29 cellular contexts compared by ENCODE assay signal in genomic region chr2:208186465-208186864, GRCh38. TPM values are rescaled to one million over a fixed set of nuclear protein-coding genes. Genes with fewer than 3 reads are reported as not detected.
"Had no signal": no experiment of that assay in that cellular context is flagged by ENCODE, and none has a peak within 500 bp of the region (broad histone marks: within the 10 kb centered on the region; RNA-seq: fewer than 3 reads in every experiment).

No MANE protein-coding gene starts in this region.

- H3K4me2 ChIP-seq: KMS-11 had no signal

- H3K27me3 ChIP-seq: ascending aorta, body of pancreas, Peyer's patch had no signal

- DNase-seq: activated CD4-positive, alpha-beta T cell treated with anti-CD3 and anti-CD28 coated beads for 48 hours; activated CD4-positive, alpha-beta T cell treated with anti-CD3 and anti-CD28 coated beads, Interleukin-2, amount 50 U/mL, for 4 hours; activated effector memory CD4-positive, alpha-beta T cell treated with anti-CD3 and anti-CD28 coated beads, Interleukin-2, amount 50 U/mL, for 16 hours; activated naive CD4-positive, alpha-beta T cell treated with Interleukin-2 at 50 U/mL for 16 hours; activated naive CD8-positive, alpha-beta T cell treated with anti-CD3 and anti-CD28 coated beads, Interleukin-2, amount 50 U/mL, for 24 hours; activated T-cell treated with anti-CD3 and anti-CD28 coated beads, Interleukin-2, amount 50 U/mL, for 4 hours; amniotic stem cell; body of pancreas; NCI-H1092 treated with DMSO at 0.1 percent for 48 hours; NCI-H1417 treated with DMSO at 0.1 percent for 48 hours; NCI-H1694; NCI-H2029; NCI-H2107; NCI-H2171 treated with DMSO at 0.1 percent for 48 hours; NCI-H345; NCI-H510A; NCI-H526 treated with DMSO at 0.1 percent for 48 hours; NK-92 treated with Interleukin-12 subunit alpha and Interleukin-12 subunit beta, amount 100 ng/mL, for 24 hours; Peyer's patch; SHP77; T1000 had no signal

- H3K4me1 ChIP-seq: ascending aorta, body of pancreas, Peyer's patch, SJSA1 had no signal

- H3K4me3 ChIP-seq: ascending aorta, body of pancreas, Peyer's patch, SJSA1 had no signal

- H3K36me3 ChIP-seq: ascending aorta, Peyer's patch, SJSA1 had no signal

- H3K27ac Mint-ChIP-seq: activated naive CD4-positive, alpha-beta T cell treated with anti-CD3 and anti-CD28 coated beads, Interleukin-2, amount 50 U/mL, for 72 hours; activated naive CD8-positive, alpha-beta T cell treated with anti-CD3 and anti-CD28 coated beads, Interleukin-2, amount 50 U/mL, for 24 hours; T-helper 1 cell treated with Interleukin-12 subunit alpha and Interleukin-12 subunit beta and Interleukin-4 antibody, amounts not matched to agents 30 μg/mL and 1 μg/mL, for 36 hours had no signal

- H3K4me1 Mint-ChIP-seq: activated naive CD8-positive, alpha-beta T cell treated with anti-CD3 and anti-CD28 coated beads, Interleukin-2, amount 50 U/mL, for 24 hours had no signal

- H3K4me3 Mint-ChIP-seq: activated naive CD8-positive, alpha-beta T cell treated with anti-CD3 and anti-CD28 coated beads, Interleukin-2, amount 50 U/mL, for 24 hours; activated T-cell treated with anti-CD3 and anti-CD28 coated beads, Interleukin-2, amount 50 U/mL, for 4 hours; T-helper 1 cell treated with Interleukin-12 subunit alpha and Interleukin-12 subunit beta and Interleukin-4 antibody, amounts not matched to agents 30 μg/mL and 1 μg/mL, for 36 hours had no signal

- H3K36me3 Mint-ChIP-seq: activated naive CD4-positive, alpha-beta T cell treated with anti-CD3 and anti-CD28 coated beads, Interleukin-2, amount 50 U/mL, for 72 hours had no signal

- H3K9me3 ChIP-seq: ascending aorta, body of pancreas, Peyer's patch, SJSA1 had no signal

- H3K9me3 Mint-ChIP-seq: activated naive CD4-positive, alpha-beta T cell treated with anti-CD3 and anti-CD28 coated beads, Interleukin-2, amount 50 U/mL, for 72 hours; activated naive CD8-positive, alpha-beta T cell treated with anti-CD3 and anti-CD28 coated beads, Interleukin-2, amount 50 U/mL, for 24 hours; activated T-cell treated with anti-CD3 and anti-CD28 coated beads, Interleukin-2, amount 50 U/mL, for 4 hours; T-helper 1 cell treated with Interleukin-12 subunit alpha and Interleukin-12 subunit beta and Interleukin-4 antibody, amounts not matched to agents 30 μg/mL and 1 μg/mL, for 36 hours had no signal

- ATAC-seq: activated CD4-positive, CD25-positive, alpha-beta regulatory T cell treated with anti-CD3 and anti-CD28 coated beads, Interleukin-2, amount 50 U/mL, for 24 hours; activated naive CD4-positive, alpha-beta T cell treated with anti-CD3 and anti-CD28 coated beads, Interleukin-2, amount 50 U/mL, for 72 hours; activated naive CD8-positive, alpha-beta T cell treated with anti-CD3 and anti-CD28 coated beads, Interleukin-2, amount 50 U/mL, for 24 hours; activated T-cell treated with anti-CD3 and anti-CD28 coated beads, Interleukin-2, amount 50 U/mL, for 4 hours; body of pancreas had no signal

- H3K9ac ChIP-seq: KMS-11 had no signal

- H3K27ac ChIP-seq: ascending aorta, body of pancreas, KMS-11, Peyer's patch, SJSA1, VCaP had no signal

RNA-seq across cellular contexts. Expression of gene C2orf80, which starts 3.4 kb away (rescaled TPM):
- total RNA-seq: activated naive CD4-positive, alpha-beta T cell treated with anti-CD3 and anti-CD28 coated beads, Interleukin-2, amount 50 U/mL, for 72 hours; activated T-cell treated with anti-CD3 and anti-CD28 coated beads, Interleukin-2, amount 50 U/mL, for 4 hours; ascending aorta; body of pancreas; MCF 10A; Peyer's patch; SJSA1 had no signal

RNA-seq across cellular contexts. Expression of gene CRYGA, which starts 23.1 kb away (rescaled TPM):
- total RNA-seq: activated naive CD4-positive, alpha-beta T cell treated with anti-CD3 and anti-CD28 coated beads, Interleukin-2, amount 50 U/mL, for 72 hours; activated T-cell treated with anti-CD3 and anti-CD28 coated beads, Interleukin-2, amount 50 U/mL, for 4 hours; ascending aorta; body of pancreas; MCF 10A; Peyer's patch; SJSA1 had no signal

RNA-seq across cellular contexts. Expression of gene CRYGB, which starts 40.5 kb away (rescaled TPM):
- total RNA-seq: activated naive CD4-positive, alpha-beta T cell treated with anti-CD3 and anti-CD28 coated beads, Interleukin-2, amount 50 U/mL, for 72 hours; activated T-cell treated with anti-CD3 and anti-CD28 coated beads, Interleukin-2, amount 50 U/mL, for 4 hours; ascending aorta; body of pancreas; MCF 10A; Peyer's patch; SJSA1 had no signal

RNA-seq across cellular contexts. Expression of gene CRYGC, which starts 56.8 kb away (rescaled TPM):
- total RNA-seq: activated naive CD4-positive, alpha-beta T cell treated with anti-CD3 and anti-CD28 coated beads, Interleukin-2, amount 50 U/mL, for 72 hours; activated T-cell treated with anti-CD3 and anti-CD28 coated beads, Interleukin-2, amount 50 U/mL, for 4 hours; ascending aorta; body of pancreas; MCF 10A; Peyer's patch; SJSA1 had no signal
